Comparison of ENCODE assay signal across 19 cellular contexts in the genomic region with DNA sequence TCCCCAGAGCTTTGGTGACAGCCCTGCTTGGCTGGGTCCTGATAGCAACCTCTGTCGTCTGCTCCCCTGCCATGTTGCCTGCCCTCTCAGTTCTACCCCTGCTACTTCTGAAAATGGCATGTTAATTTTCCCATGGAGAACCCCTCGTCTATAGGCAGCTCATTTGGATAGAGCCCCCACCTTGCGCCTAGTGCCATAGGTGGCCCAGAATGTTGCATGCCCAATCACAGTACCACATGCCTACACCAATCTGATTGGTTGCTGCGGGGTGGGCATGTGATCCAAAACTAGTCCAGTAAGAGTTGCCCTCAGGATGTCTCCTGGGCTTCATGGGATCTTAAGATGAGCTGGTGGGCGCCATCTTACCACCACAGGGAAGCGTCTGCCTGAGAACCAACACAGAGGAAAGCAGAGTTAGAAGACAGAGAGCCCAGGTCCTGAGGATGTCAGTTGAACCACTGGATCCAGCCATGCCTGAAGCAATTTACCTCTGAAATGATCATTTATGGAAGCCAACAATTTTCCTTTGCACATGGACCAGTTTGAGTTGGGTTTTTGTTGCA.
"Had no signal": no experiment of that assay in that cellular context is flagged by ENCODE, and none has a peak within 500 bp of the region (broad histone marks: within the 10 kb centered on the region; RNA-seq: fewer than 3 reads in every experiment).

No MANE protein-coding gene starts in this region.

- H3K27ac ChIP-seq: ascending aorta, foreskin keratinocyte, left ventricle myocardium inferior, pancreas, prostate gland, tibial nerve had no signal

- H3K36me3 ChIP-seq: ascending aorta, left ventricle myocardium inferior, pancreas, prostate gland, tibial nerve had no signal

- H3K9me3 ChIP-seq: ascending aorta, left ventricle myocardium inferior, pancreas, prostate gland, tibial nerve had no signal

- H3K4me1 ChIP-seq: foreskin keratinocyte had no signal

- H3K4me3 ChIP-seq: ascending aorta, left ventricle myocardium inferior, lung, pancreas, prostate gland, tibial nerve had no signal

- ATAC-seq: activated CD4-positive, CD25-positive, alpha-beta regulatory T cell treated with anti-CD3 and anti-CD28 coated beads, Interleukin-2, amount 50 U/mL, for 24 hours; activated CD8-positive, alpha-beta T cell treated with anti-CD3 and anti-CD28 coated beads, Interleukin-2, amount 10 ng/mL, durations not matched to agents 7 days and 5 days; esophagus mucosa; foreskin keratinocyte; pancreas had no signal

- DNase-seq: activated CD4-positive, alpha-beta T cell treated with anti-CD3 and anti-CD28 coated beads, Interleukin-2, amount 10 ng/mL, durations not matched to agents 24 days and 14 days; activated CD8-positive, alpha-beta T cell treated with anti-CD3 and anti-CD28 coated beads, Interleukin-2, amount 10 ng/mL, durations not matched to agents 7 days and 5 days; activated effector memory CD4-positive, alpha-beta T cell treated with Interleukin-2 at 50 U/mL for 16 hours; activated naive CD4-positive, alpha-beta T cell treated with anti-CD3 and anti-CD28 coated beads for 36 hours; activated naive CD8-positive, alpha-beta T cell treated with anti-CD3 and anti-CD28 coated beads, Interleukin-2, amount 10 ng/mL, durations not matched to agents 7 days and 5 days; caudate nucleus; cortex of kidney; foreskin keratinocyte; left ventricle myocardium inferior; nucleus accumbens; pancreas; retina; stimulated activated naive CD4-positive, alpha-beta T cell had no signal
